ENCODE assay signal across 1 cellular context in genomic region chr20:44959896-44960852, GRCh38.
TF ChIP-seq lines count a peak whose summit lies in the region.

Gene TOMM34, minus strand, starts transcription at chr20:44960397. Its CDS starts 64 bp downstream, at chr20:44960333.

TF ChIP-seq in HepG2, 621 proteins besides CTCF, POLR2A, EP300 and RAD21 (continued from another document and continues in another):
- no peak; the same call in 1 of the 2 replicates for TF ChIP-seq NCOA2 (CRISPR knock-in tag; IDR thresholded peaks at IDR 0.05)
- TF ChIP-seq ZNF644 (CRISPR knock-in tag; IDR thresholded peaks at IDR 0.05; ENCODE audit: low read depth): no peak
- no peak; the same call in none of the 2 replicates for TF ChIP-seq ZNF878 (CRISPR knock-in tag; IDR thresholded peaks at IDR 0.05)
- TF ChIP-seq NFKBIZ (CRISPR knock-in tag; IDR thresholded peaks at IDR 0.05): peak; percentile 52
- TF ChIP-seq ZNF703 (CRISPR knock-in tag; IDR thresholded peaks at IDR 0.05; ENCODE audit: borderline replicate concordance): peak; percentile 79
- peak; percentile 79; the same call in 1 of the 2 replicates for TF ChIP-seq DNMT3B (CRISPR knock-in tag; conservative IDR thresholded peaks at IDR 0.05)
- TF ChIP-seq ZFP36L2 (CRISPR knock-in tag; IDR thresholded peaks at IDR 0.05): peak; percentile 96; the same call in 1 of the 2 replicates
- TF ChIP-seq CENPT (CRISPR knock-in tag; IDR thresholded peaks at IDR 0.05; ENCODE audit: low read depth): peak; percentile 85
- peak; percentile 88 for TF ChIP-seq TBX2 (CRISPR knock-in tag; IDR thresholded peaks at IDR 0.05; ENCODE audit: borderline replicate concordance)
- peak; percentile 82; the same call in 1 of the 2 replicates for TF ChIP-seq CSRNP2 (CRISPR knock-in tag; conservative IDR thresholded peaks at IDR 0.05; ENCODE audit: low read depth)
- TF ChIP-seq ZNF576 (CRISPR knock-in tag; IDR thresholded peaks at IDR 0.05): peak; percentile 62; the same call in 1 of the 2 replicates
- TF ChIP-seq RARG (CRISPR knock-in tag; IDR thresholded peaks at IDR 0.05; ENCODE audit: low read depth): no peak
- peak; percentile 94 for TF ChIP-seq ZNF678 (CRISPR knock-in tag; IDR thresholded peaks at IDR 0.05)
- peak; percentile 89 for TF ChIP-seq ZNF691 (CRISPR knock-in tag; IDR thresholded peaks at IDR 0.05; ENCODE audit: borderline replicate concordance, low read depth)
- TF ChIP-seq ZNF816 (CRISPR knock-in tag; IDR thresholded peaks at IDR 0.05; ENCODE audit: borderline replicate concordance): peak; percentile 98
- TF ChIP-seq AHDC1 (CRISPR knock-in tag; IDR thresholded peaks at IDR 0.05; ENCODE audit: borderline replicate concordance): peak; percentile 72
- no peak for TF ChIP-seq NFRKB (IDR thresholded peaks at IDR 0.05)
- TF ChIP-seq ZNF354B (CRISPR knock-in tag; IDR thresholded peaks at IDR 0.05): peak; percentile 83; the same call in 1 of the 2 replicates
- peak; percentile 69 for TF ChIP-seq CREB1 (IDR thresholded peaks at IDR 0.05)
- TF ChIP-seq CREB1 (CRISPR knock-in tag; IDR thresholded peaks at IDR 0.05): no peak
- no peak for TF ChIP-seq TRIM22 (IDR thresholded peaks at IDR 0.05)
- TF ChIP-seq ZNF83 (CRISPR knock-in tag; IDR thresholded peaks at IDR 0.05; ENCODE audit: borderline replicate concordance): peak; percentile 65; the same call in 1 of the 2 replicates
- TF ChIP-seq DPF2 (CRISPR knock-in tag; IDR thresholded peaks at IDR 0.05; ENCODE audit: borderline replicate concordance, low read depth): no peak; the same call in 1 of the 2 replicates
- peak; percentile 94 for TF ChIP-seq ZNF343 (CRISPR knock-in tag; IDR thresholded peaks at IDR 0.05)
- no peak; the same call in 1 of the 2 replicates for TF ChIP-seq PPARG (CRISPR knock-in tag; conservative IDR thresholded peaks at IDR 0.05)
- TF ChIP-seq MZF1 (CRISPR knock-in tag; IDR thresholded peaks at IDR 0.05; ENCODE audit: borderline replicate concordance): peak; percentile 93
- no peak for TF ChIP-seq ZNF569 (CRISPR knock-in tag; IDR thresholded peaks at IDR 0.05; ENCODE audit: borderline replicate concordance)
- TF ChIP-seq ZNF331 (CRISPR knock-in tag; IDR thresholded peaks at IDR 0.05): peak; percentile 80
- TF ChIP-seq NFIB (CRISPR knock-in tag; IDR thresholded peaks at IDR 0.05; ENCODE audit: borderline replicate concordance): 0 out of 2 replicates have a peak, but pooled peaks have one; percentile 85
- TF ChIP-seq ASH2L (IDR thresholded peaks at IDR 0.05; ENCODE audit: insufficient read length, low read depth, low read length): peak; percentile 96
- peak; percentile 93; the same call in 1 of the 2 replicates for TF ChIP-seq ZNF891 (CRISPR knock-in tag; IDR thresholded peaks at IDR 0.05)
- peak; percentile 98 for TF ChIP-seq ZNF350 (CRISPR knock-in tag; IDR thresholded peaks at IDR 0.05; ENCODE audit: borderline replicate concordance, low read depth)
- TF ChIP-seq MTERF4 (CRISPR knock-in tag; IDR thresholded peaks at IDR 0.05): peak; percentile 94
- TF ChIP-seq HOXA9 (CRISPR knock-in tag; IDR thresholded peaks at IDR 0.05; ENCODE audit: borderline replicate concordance): peak; percentile 91
- TF ChIP-seq ZNF780A (CRISPR knock-in tag; IDR thresholded peaks at IDR 0.05): 0 out of 2 replicates have a peak, but pooled peaks have one; percentile 76
- TF ChIP-seq ZNF556 (CRISPR knock-in tag; IDR thresholded peaks at IDR 0.05; ENCODE audit: borderline replicate concordance): peak; percentile 97
- no peak; the same call in 1 of the 2 replicates for TF ChIP-seq NFE2 (CRISPR knock-in tag; IDR thresholded peaks at IDR 0.05)
- TF ChIP-seq ZBTB1 (CRISPR knock-in tag; IDR thresholded peaks at IDR 0.05; ENCODE audit: borderline replicate concordance): no peak
- TF ChIP-seq KDM1A (CRISPR knock-in tag; IDR thresholded peaks at IDR 0.05): no peak
- peak; percentile 79; the same call in 1 of the 2 replicates for TF ChIP-seq ZBTB37 (CRISPR knock-in tag; IDR thresholded peaks at IDR 0.05)
- TF ChIP-seq ELK4 (CRISPR knock-in tag; IDR thresholded peaks at IDR 0.05; ENCODE audit: borderline replicate concordance): 0 out of 2 replicates have a peak, but pooled peaks have one; percentile 33
- peak; percentile 86 for TF ChIP-seq ZBTB14 (CRISPR knock-in tag; IDR thresholded peaks at IDR 0.05)
- no peak for TF ChIP-seq USF2 (IDR thresholded peaks at IDR 0.05; ENCODE audit: low read depth, low read length)
- peak; percentile 62 for TF ChIP-seq USF2 (CRISPR knock-in tag; IDR thresholded peaks at IDR 0.05; ENCODE audit: borderline replicate concordance)
